Comparison of ENCODE assay signal across 21 cellular contexts in the genomic region with DNA sequence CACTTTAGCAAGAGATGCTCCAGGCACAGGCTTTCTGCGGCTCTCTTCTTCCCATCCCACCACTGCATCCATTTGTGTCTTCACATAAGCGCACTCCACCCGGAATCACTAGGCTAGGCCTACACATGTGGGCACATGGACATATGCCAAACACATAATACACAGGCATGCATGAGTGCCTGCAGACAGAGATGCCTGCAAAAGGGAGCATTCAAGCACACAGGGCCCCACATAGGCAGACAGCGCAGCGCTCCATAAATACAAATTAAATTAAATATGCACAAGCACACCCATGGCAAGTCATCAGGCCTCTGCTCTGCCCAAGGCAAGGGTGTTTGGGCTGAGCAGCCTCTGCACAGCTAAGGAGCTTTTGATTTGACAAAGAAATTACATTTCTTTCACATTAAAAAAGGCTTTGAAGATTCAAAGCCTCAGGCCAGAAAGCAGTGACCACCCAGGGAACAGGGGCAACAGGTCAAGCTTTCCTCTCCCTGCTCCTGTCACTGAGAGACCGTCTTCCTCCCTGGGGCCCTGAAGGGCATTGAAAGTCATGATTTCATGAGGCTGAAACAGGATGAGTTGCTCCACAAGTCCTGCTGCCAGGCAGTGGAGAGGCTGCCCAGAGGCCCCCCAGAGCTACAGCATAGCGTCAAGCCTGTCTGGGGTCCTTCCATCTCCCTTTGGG.
DNase-seq lines count a peak whose midpoint lies in the region; ATAC-seq and TF ChIP-seq lines count a peak whose summit lies in the region.
"Had no signal": no experiment of that assay in that cellular context is flagged by ENCODE, and none has a peak within 500 bp of the region (broad histone marks: within the 10 kb centered on the region; RNA-seq: fewer than 3 reads in every experiment).

No MANE protein-coding gene starts in this region.

- ATAC-seq in HG02588 (IDR thresholded peaks at IDR 0.05; ENCODE audit: unreplicated experiment) = no peak
- ATAC-seq in HG02852 (IDR thresholded peaks at IDR 0.05; ENCODE audit: unreplicated experiment) = no peak
- no peak for ATAC-seq in HG02763 (IDR thresholded peaks at IDR 0.05; ENCODE audit: unreplicated experiment)
- ATAC-seq: natural killer cell, Panc1 had no signal

- peaks cover 13% of the 10 kb centered on the region for H3K27me3 Mint-ChIP-seq in dendritic cell treated with granulocyte-macrophage colony-stimulating factor and Interleukin-4, amounts not matched to agents 40 ng/mL and 50 ng/mL, for 4 days
- H3K27me3 Mint-ChIP-seq in nephron progenitor cell (ENCODE audit: low read depth, poor library complexity) = peaks cover 14% of the 10 kb centered on the region

- H3K4me1 Mint-ChIP-seq in dendritic cell treated with granulocyte-macrophage colony-stimulating factor and Interleukin-4, amounts not matched to agents 40 ng/mL and 50 ng/mL, for 4 days (ENCODE audit: low read depth) = peaks cover 63% of the 10 kb centered on the region
- peaks cover 56% of the 10 kb centered on the region for H3K4me1 Mint-ChIP-seq in nephron progenitor cell

- POLR2A ChIA-PET in GM10248 (lab: Yijun Ruan, JAX) = no interaction called here

- DNase-seq in DMS79 (lab: John Stamatoyannopoulos, UW) (peak; percentile 67), NCI-H2171 (lab: John Stamatoyannopoulos, UW) (peak; percentile 45), nephron progenitor cell (no peak), GM10248 (ENCODE audit: extremely low spot score) (no peak)
- DNase-seq: activated CD4-positive, CD25-positive, alpha-beta regulatory T cell treated with anti-CD3 and anti-CD28 coated beads, Interleukin-2, amount 50 U/mL, for 72 hours; GDM1; islet precursor cell; mammary epithelial cell; natural killer cell; NCI-H187; NCI-H526 treated with DMSO at 0.1 percent for 48 hours; small intestine; stimulated activated CD4-positive, alpha-beta T cell treated with anti-CD3 and anti-CD28 coated beads, Interleukin-4, amount 100 ng/mL, for 24 hours; T-helper 9 cell had no signal

- TF ChIP-seq CTCF in nephron progenitor cell (IDR thresholded peaks at IDR 0.05) (no peak), GM10248 (IDR thresholded peaks at IDR 0.05; ENCODE audit: control extremely low read depth, extremely low read depth, low read depth, missing control alignments) (no peak)

- peak overlapping the region; percentile 52 for H3K27ac Mint-ChIP-seq in dendritic cell treated with granulocyte-macrophage colony-stimulating factor and Interleukin-4, amounts not matched to agents 40 ng/mL and 50 ng/mL, for 4 days
- H3K27ac Mint-ChIP-seq in nephron progenitor cell = peak overlapping the region; percentile 47
- H3K27ac Mint-ChIP-seq: natural killer cell, progenitor cell of endocrine pancreas had no signal

- H3K4me3 Mint-ChIP-seq in dendritic cell treated with granulocyte-macrophage colony-stimulating factor and Interleukin-4, amounts not matched to agents 40 ng/mL and 50 ng/mL, for 4 days = no peak overlapping the region
- peak overlapping the region; percentile 46 for H3K4me3 Mint-ChIP-seq in nephron progenitor cell
- H3K4me3 Mint-ChIP-seq: activated T-helper 1 cell treated with anti-CD3 and anti-CD28 coated beads, Interleukin-12 subunit alpha, Interleukin-12 subunit beta, Interleukin-2, Interleukin-4 antibody, amounts not matched to agents 30 ng/mL and 10 ng/mL and 1 ng/mL, durations not matched to agents 14 hours and 24 hours and 36 hours; natural killer cell had no signal

- no peaks in the 10 kb centered on the region for H3K36me3 Mint-ChIP-seq in dendritic cell treated with granulocyte-macrophage colony-stimulating factor and Interleukin-4, amounts not matched to agents 40 ng/mL and 50 ng/mL, for 4 days (ENCODE audit: low read depth)
- no peaks in the 10 kb centered on the region for H3K36me3 Mint-ChIP-seq in nephron progenitor cell (ENCODE audit: low read depth)
- H3K36me3 Mint-ChIP-seq: natural killer cell had no signal

- intact Hi-C loops in dendritic cell treated with granulocyte-macrophage colony-stimulating factor and Interleukin-4, amounts not matched to agents 40 ng/mL and 50 ng/mL, for 4 days (cut with micrococcal nuclease) = no loop called here

- CTCF ChIA-PET in GM10248 (lab: Yijun Ruan, JAX) = no interaction called here

- H3K9me3 Mint-ChIP-seq in dendritic cell treated with granulocyte-macrophage colony-stimulating factor and Interleukin-4, amounts not matched to agents 40 ng/mL and 50 ng/mL, for 4 days = no peaks in the 10 kb centered on the region
- no peaks in the 10 kb centered on the region for H3K9me3 Mint-ChIP-seq in nephron progenitor cell
- H3K9me3 Mint-ChIP-seq: activated T-helper 1 cell treated with anti-CD3 and anti-CD28 coated beads, Interleukin-12 subunit alpha, Interleukin-12 subunit beta, Interleukin-2, Interleukin-4 antibody, amounts not matched to agents 30 ng/mL and 10 ng/mL and 1 ng/mL, durations not matched to agents 14 hours and 24 hours and 36 hours; natural killer cell had no signal

Comparison
In these comparisons a context has a peak if more than half of its experiments do, and no peak if none do; other contexts are left out.
1. DNase-seq: peak in DMS79 (single experiment) and NCI-H2171 (single experiment); none in nephron progenitor cell (single experiment) and GM10248 (single experiment).